7 cellular contexts compared by ENCODE assay signal in the genomic region with DNA sequence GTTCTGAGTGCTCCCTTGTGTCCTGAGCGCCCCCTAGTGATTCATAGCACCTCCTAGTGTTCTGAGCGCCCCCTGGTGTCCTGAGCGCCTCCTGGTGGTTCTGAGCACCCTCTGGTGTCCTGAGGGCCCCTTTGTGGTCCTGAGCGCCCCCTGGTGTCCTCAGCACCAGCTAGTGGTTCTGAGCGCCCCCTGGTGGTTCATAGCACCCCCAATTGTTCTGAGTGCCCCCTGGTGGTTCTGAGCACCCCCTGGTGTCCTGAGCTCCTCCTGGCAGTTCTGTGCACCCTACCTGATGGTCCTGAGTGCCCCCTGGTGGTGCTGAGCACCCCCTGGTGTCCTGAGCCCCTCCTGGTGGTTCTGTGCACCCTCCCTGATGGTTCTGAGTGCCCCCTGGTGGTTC.
A peak's percentile ranks its signal among the peaks of the same experiment; 100 is the strongest.
DNase-seq lines count a peak whose midpoint lies in the region; ATAC-seq, FAIRE-seq and TF ChIP-seq lines count a peak whose summit lies in the region.
"Not testable (repeated sequence)": the region's sequence is repeated elsewhere in the genome, so short reads cannot be mapped to it uniquely, and the experiment has no call there.

No MANE protein-coding gene starts in this region.

- not testable (repeated sequence) for H3K79me2 ChIP-seq in GM12878 (ENCODE audit: control insufficient read depth, insufficient read depth, low read length)

- FAIRE-seq in GM12878 (lab: Jason Lieb, UNC), result not testable (repeated sequence)

- peak; percentile 25 for ATAC-seq in GM18520 (IDR thresholded peaks at IDR 0.05; ENCODE audit: unreplicated experiment)
- ATAC-seq in GM19397 (IDR thresholded peaks at IDR 0.05; ENCODE audit: unreplicated experiment), result peak; percentile 57
- peak; percentile 48 for ATAC-seq in GM21576 (IDR thresholded peaks at IDR 0.05; ENCODE audit: unreplicated experiment)
- ATAC-seq in HG02852 (IDR thresholded peaks at IDR 0.05; ENCODE audit: unreplicated experiment), result peak; percentile 49
- ATAC-seq in HG03103 (IDR thresholded peaks at IDR 0.05; ENCODE audit: low read depth, unreplicated experiment), result peak; percentile 45
- peak; percentile 51 for ATAC-seq in HG03520 (IDR thresholded peaks at IDR 0.05; ENCODE audit: unreplicated experiment)
- peak; percentile 66 for ATAC-seq in GM12878

- H3K9ac ChIP-seq in GM12878 (ENCODE audit: control insufficient read depth, insufficient read depth, low read length), result not testable (repeated sequence)

- H3K4me3 ChIP-seq in GM12878, result not testable (repeated sequence)

- TF ChIP-seq POLR2A in GM12878 (IDR thresholded peaks at IDR 0.05; ENCODE audit: low read depth, low read length), result not testable (repeated sequence)

- not testable (repeated sequence) for H2AFZ ChIP-seq in GM12878 (ENCODE audit: control insufficient read depth, low read depth, low read length)

- H4K20me1 ChIP-seq in GM12878 (ENCODE audit: control insufficient read depth, insufficient read depth), result not testable (repeated sequence)

- TF ChIP-seq EP300 in GM12878 (IDR thresholded peaks at IDR 0.05; ENCODE audit: borderline replicate concordance in 1 of 2, control insufficient read depth in 1 of 2, low read depth in 2 of 2, low read length in 2 of 2), result not testable (repeated sequence)

- BruUV-seq in GM12878 (replicated peaks; lab: Mats Ljungman, UMichigan), result not testable (repeated sequence)

- SMC1A ChIA-PET in GM12878 (lab: Charles Lee; ENCODE audit: uncharacterized antibody, unreplicated experiment), result not testable (repeated sequence)

- intact Hi-C loops in GM12878 (cut with micrococcal nuclease; ENCODE audit: unreplicated experiment), result not testable (repeated sequence)

- TF ChIP-seq CTCF in GM12878 (IDR thresholded peaks at IDR 0.05 in 2 of 3, conservative IDR thresholded peaks at IDR 0.05 in 1 of 3; ENCODE audit: control insufficient read depth in 2 of 3, extremely low read depth in 1 of 3, insufficient read depth in 1 of 3, low read depth in 3 of 3, low read length in 3 of 3), result not testable (repeated sequence)

- DNase-seq in GM12878 (ENCODE audit: low read depth, low spot score), result not testable (repeated sequence)

- RAD21 ChIA-PET in GM12878 (lab: Charles Lee; ENCODE audit: unreplicated experiment), result not testable (repeated sequence)

- H3K4me1 ChIP-seq in GM12878 (ENCODE audit: control insufficient read depth, insufficient read depth, low read length), result not testable (repeated sequence)

- POLR2A ChIA-PET in GM12878 (lab: Charles Lee), result not testable (repeated sequence)

- in situ Hi-C loops in GM12878 (cut with MboI), result not testable (repeated sequence)

- not testable (repeated sequence) for H3K27ac ChIP-seq in GM12878 (ENCODE audit: control insufficient read depth, insufficient read depth)

- CTCF ChIA-PET in GM12878 (lab: Yijun Ruan, JAX), result not testable (repeated sequence)

- H3K27me3 ChIP-seq in GM12878 (replicated peaks in 1 of 2; ENCODE audit: control insufficient read depth in 2 of 2, insufficient read depth in 2 of 2, low read length in 1 of 2), result not testable (repeated sequence)

- H3K36me3 ChIP-seq in GM12878 (ENCODE audit: control insufficient read depth in 2 of 2, insufficient read depth in 2 of 2, low read length in 1 of 2), result not testable (repeated sequence)

- not testable (repeated sequence) for H3K4me2 ChIP-seq in GM12878 (ENCODE audit: control insufficient read depth, insufficient read depth)

- WGBS in GM12878 (ENCODE audit: insufficient coverage, insufficient replicate concordance, low lambda C conversion rate, missing lambda C conversion rate), result no CpG with 5 or more reads among the region's 5 CpGs

- not testable (repeated sequence) for H3K9me3 ChIP-seq in GM12878 (replicated peaks; ENCODE audit: control insufficient read depth, insufficient read depth, low read length)

- not testable (repeated sequence) for TF ChIP-seq RAD21 in GM12878 (IDR thresholded peaks at IDR 0.05; ENCODE audit: insufficient read depth, low read depth, low read length)
